15 cellular contexts compared by ENCODE assay signal in genomic region chr21:44757731-44758130, GRCh38. TPM values are rescaled to one million over a fixed set of nuclear protein-coding genes. Genes with fewer than 3 reads are reported as not detected.
DNase-seq lines count a peak whose midpoint lies in the region; ATAC-seq and TF ChIP-seq lines count a peak whose summit lies in the region.
"Had no signal": no experiment of that assay in that cellular context is flagged by ENCODE, and none has a peak within 500 bp of the region (broad histone marks: within the 10 kb centered on the region; RNA-seq: fewer than 3 reads in every experiment).

No MANE protein-coding gene starts in this region.

- intact Hi-C loops in Calu3 (cut with micrococcal nuclease; ENCODE audit: unreplicated experiment), result no loop called here

- peaks cover 18% of the 10 kb centered on the region for H3K27me3 Mint-ChIP-seq in activated naive CD4-positive, alpha-beta T cell treated with anti-CD3 and anti-CD28 coated beads, Interleukin-2, amount 10 ng/mL, durations not matched to agents 7 days and 5 days
- peaks cover 29% of the 10 kb centered on the region for H3K27me3 Mint-ChIP-seq in WTC11 (ENCODE audit: low read depth)
- H3K27me3 Mint-ChIP-seq in Calu3 (ENCODE audit: unreplicated experiment), result peaks cover 42% of the 10 kb centered on the region
- H3K27me3 Mint-ChIP-seq: CD4-positive, alpha-beta T cell had no signal

- H3K4me3 ChIP-seq in suprapubic skin, result no peak overlapping the region
- H3K4me3 ChIP-seq: BLaER1 treated with 17β-estradiol and CSF1 and Interleukin-3, amounts not matched to agents 10 nM and 100 nM; GM23248; HAP-1 had no signal

- no TSS peak for BruUV-seq in Calu3 (replicated peaks; lab: Mats Ljungman, UMichigan)

- no peaks in the 10 kb centered on the region for H3K36me3 ChIP-seq in suprapubic skin
- H3K36me3 ChIP-seq: BLaER1 treated with 17β-estradiol and CSF1 and Interleukin-3, amounts not matched to agents 10 nM and 100 nM; HAP-1 had no signal

- peaks cover 2% of the 10 kb centered on the region for H3K4me1 Mint-ChIP-seq in activated naive CD4-positive, alpha-beta T cell treated with anti-CD3 and anti-CD28 coated beads, Interleukin-2, amount 10 ng/mL, durations not matched to agents 7 days and 5 days
- H3K4me1 Mint-ChIP-seq in WTC11 (peaks cover 30% of the 10 kb centered on the region), Calu3 (ENCODE audit: low read depth, unreplicated experiment) (peaks cover 9% of the 10 kb centered on the region)

- H3K27ac Mint-ChIP-seq in activated naive CD4-positive, alpha-beta T cell treated with anti-CD3 and anti-CD28 coated beads, Interleukin-2, amount 10 ng/mL, durations not matched to agents 7 days and 5 days, result no peak overlapping the region
- no peak overlapping the region for H3K27ac Mint-ChIP-seq in WTC11
- H3K27ac Mint-ChIP-seq in Calu3 (ENCODE audit: unreplicated experiment), result no peak overlapping the region
- H3K27ac Mint-ChIP-seq: CD4-positive, alpha-beta T cell had no signal

- H3K9me3 ChIP-seq in suprapubic skin, result no peaks in the 10 kb centered on the region
- H3K9me3 ChIP-seq: HAP-1 had no signal

- H3K4me3 Mint-ChIP-seq in activated naive CD4-positive, alpha-beta T cell treated with anti-CD3 and anti-CD28 coated beads, Interleukin-2, amount 10 ng/mL, durations not matched to agents 7 days and 5 days, result no peak overlapping the region
- H3K4me3 Mint-ChIP-seq in WTC11 (no peak overlapping the region), Calu3 (ENCODE audit: low read depth, unreplicated experiment) (no peak overlapping the region)
- H3K4me3 Mint-ChIP-seq: CD4-positive, alpha-beta T cell had no signal

- H3K27me3 ChIP-seq in suprapubic skin, result no peaks in the 10 kb centered on the region
- H3K27me3 ChIP-seq: BLaER1 treated with 17β-estradiol and CSF1 and Interleukin-3, amounts not matched to agents 10 nM and 100 nM had no signal

- POLR2A ChIA-PET in WTC11 (lab: Charles Lee), result no interaction called here

- H3K36me3 Mint-ChIP-seq in activated naive CD4-positive, alpha-beta T cell treated with anti-CD3 and anti-CD28 coated beads, Interleukin-2, amount 10 ng/mL, durations not matched to agents 7 days and 5 days, result no peaks in the 10 kb centered on the region
- H3K36me3 Mint-ChIP-seq in WTC11 (peaks cover 26% of the 10 kb centered on the region), Calu3 (ENCODE audit: insufficient read depth, unreplicated experiment) (no peaks in the 10 kb centered on the region)

- CTCF ChIA-PET in activated naive CD4-positive, alpha-beta T cell treated with anti-CD3 and anti-CD28 coated beads, Interleukin-2, amount 10 ng/mL, durations not matched to agents 7 days and 5 days (lab: Charles Lee), result no interaction called here
- CTCF ChIA-PET in WTC11 (lab: Charles Lee) (interaction anchor here (1.2 to 3.8 kb wide), 2 partner anchors 9 to 36 kb away, joined by 6 to 18 read pairs; no protein-coding TSS in a partner anchor), Calu3 (lab: Charles Lee) (no interaction called here)

- no peak for TF ChIP-seq EP300 in suprapubic skin (IDR thresholded peaks at IDR 0.05)

- no peak for TF ChIP-seq POLR2A in suprapubic skin (IDR thresholded peaks at IDR 0.05)

- DNase-seq in activated naive CD4-positive, alpha-beta T cell treated with anti-CD3 and anti-CD28 coated beads, Interleukin-2, amount 10 ng/mL, durations not matched to agents 7 days and 5 days, result peak; percentile 11
- no peak for DNase-seq in activated naive CD4-positive, alpha-beta T cell treated with Interleukin-2 at 50 U/mL for 16 hours
- DNase-seq in WTC11 (ENCODE audit: low spot score) (peak; percentile 5), mesenteric fat pad (ENCODE audit: low spot score) (peak; percentile 71), suprapubic skin (ENCODE audit: low spot score in 2 of 2) (peak; percentile 34 to 57), SHP77 treated with DMSO at 0.1 percent for 48 hours (lab: John Stamatoyannopoulos, UW) (no peak), Calu3 (no peak)
- DNase-seq: 8988T; CD4-positive, alpha-beta T cell; GF-D8; GM23248 had no signal

- peaks cover 9% of the 10 kb centered on the region for H3K4me1 ChIP-seq in suprapubic skin
- H3K4me1 ChIP-seq: HAP-1 had no signal

- H3K9me3 Mint-ChIP-seq in activated naive CD4-positive, alpha-beta T cell treated with anti-CD3 and anti-CD28 coated beads, Interleukin-2, amount 10 ng/mL, durations not matched to agents 7 days and 5 days, result no peaks in the 10 kb centered on the region
- H3K9me3 Mint-ChIP-seq in WTC11 (peaks cover 18% of the 10 kb centered on the region), Calu3 (ENCODE audit: low read depth, unreplicated experiment) (no peaks in the 10 kb centered on the region)

- H3K27ac ChIP-seq in suprapubic skin, result no peak overlapping the region
- H3K27ac ChIP-seq: BLaER1 treated with 17β-estradiol and CSF1 and Interleukin-3, amounts not matched to agents 10 nM and 100 nM; GM23248; HL-60 had no signal

- TF ChIP-seq CTCF in WTC11 (IDR thresholded peaks at IDR 0.05) (no peak), suprapubic skin (IDR thresholded peaks at IDR 0.05) (no peak), Calu3 (IDR thresholded peaks at IDR 0.05; ENCODE audit: unreplicated experiment) (no peak)

- 93% methylated on average over 4 of the region's 6 CpGs for WGBS in suprapubic skin

- ATAC-seq in WTC11 (no peak), GM21367 (IDR thresholded peaks at IDR 0.05; ENCODE audit: unreplicated experiment) (no peak)

TF ChIP-seq in WTC11, 78 proteins besides CTCF, POLR2A, EP300 and RAD21 (continues in another document):
- no peak for TF ChIP-seq ZMAT4 (CRISPR knock-in tag; IDR thresholded peaks at IDR 0.05)
- no peak for TF ChIP-seq OVOL2 (CRISPR knock-in tag; IDR thresholded peaks at IDR 0.05; ENCODE audit: borderline replicate concordance)
- TF ChIP-seq IRF1 (CRISPR knock-in tag; IDR thresholded peaks at IDR 0.05), result no peak
- no peak for TF ChIP-seq ZNF232 (CRISPR knock-in tag; IDR thresholded peaks at IDR 0.05)
- no peak for TF ChIP-seq USF2 (CRISPR knock-in tag; IDR thresholded peaks at IDR 0.05)
- no peak for TF ChIP-seq ZNF532 (CRISPR knock-in tag; IDR thresholded peaks at IDR 0.05; ENCODE audit: borderline replicate concordance)
- TF ChIP-seq SP1 (CRISPR knock-in tag; conservative IDR thresholded peaks at IDR 0.05), result no peak
- TF ChIP-seq HMGA2 (CRISPR knock-in tag; IDR thresholded peaks at IDR 0.05), result no peak
- no peak for TF ChIP-seq ATF1 (CRISPR knock-in tag; IDR thresholded peaks at IDR 0.05)
- no peak for TF ChIP-seq GABPB1 (CRISPR knock-in tag; IDR thresholded peaks at IDR 0.05)

RNA-seq across cellular contexts. Expression of gene UBE2G2, which starts 43.9 kb away (rescaled TPM):
- 109 to 117 TPM (median 113 TPM) in 3 replicates for total RNA-seq in WTC11 (2021)
- 123 TPM for total RNA-seq in mesenteric fat pad
- 100 to 1,000 TPM in 2 of 4 donors, 10 to 100 TPM in 2; 62.5 to 126 (median 91.6) TPM for total RNA-seq in suprapubic skin
- 61.7 and 70.8 TPM in 2 replicates for total RNA-seq in Calu3 (2022)

RNA-seq across cellular contexts. Expression of gene TSPEAR, which starts 46.4 kb away (rescaled TPM):
- 2.1 to 2.9 TPM (median 2.7 TPM) in 3 replicates for total RNA-seq in WTC11 (2021)
- not detected for total RNA-seq in mesenteric fat pad
- total RNA-seq in suprapubic skin, result under 1 TPM in 3 of 4 donors, not detected in 1; 0.21 to 0.59 (median 0.32) TPM
- not detected in 2 replicates for total RNA-seq in Calu3 (2022)
- total RNA-seq: CD4-positive, alpha-beta T cell; GM23248 had no signal

Comparison
In these comparisons a context has a peak if more than half of its experiments do, and no peak if none do; other contexts are left out.
1. DNase-seq: peak in activated naive CD4-positive, alpha-beta T cell treated with anti-CD3 and anti-CD28 coated beads, Interleukin-2, amount 10 ng/mL, durations not matched to agents 7 days and 5 days (single experiment), WTC11 (single experiment), mesenteric fat pad (single experiment) and suprapubic skin (2 of 2); none in activated naive CD4-positive, alpha-beta T cell treated with Interleukin-2 at 50 U/mL for 16 hours (single experiment), SHP77 treated with DMSO at 0.1 percent for 48 hours (single experiment) and Calu3 (single experiment).